8 cellular contexts compared by ENCODE assay signal in genomic region chr13:94617389-94618000, GRCh38. TPM values are rescaled to one million over a fixed set of nuclear protein-coding genes. Genes with fewer than 3 reads are reported as not detected.
A peak's percentile ranks its signal among the peaks of the same experiment; 100 is the strongest.
DNase-seq lines count a peak whose midpoint lies in the region; ATAC-seq and TF ChIP-seq lines count a peak whose summit lies in the region.

No MANE protein-coding gene starts in this region.

- ATAC-seq in heart left ventricle, result peak in 1 of 4 donors; percentile 60
- no peak for ATAC-seq in Right ventricle myocardium inferior
- ATAC-seq in HCT116, result peak; percentile 56; the same call in 1 of the 2 replicates
- ATAC-seq in naive B cell (ENCODE audit: low read depth in 2 of 2), result no peak
- no peak for ATAC-seq in omental fat pad (ENCODE audit: low FRiP score)

- intact Hi-C loops in heart left ventricle (cut with DNase I) (loop anchor here in 7 of 10 donors (1.0 to 5.0 kb wide), 4 partner anchors 180 to 183 kb away; no protein-coding TSS in a partner anchor), Right ventricle myocardium inferior (cut with DNase I) (loop anchor here (2.0 kb wide), 1 partner anchor 183 kb away; no protein-coding TSS in a partner anchor), HCT116 (cut with micrococcal nuclease) (loop anchor here (1.0 to 5.0 kb wide), 3 partner anchors 182 to 750 kb away; no protein-coding TSS in a partner anchor)

- no peak overlapping the region for H3K4me3 Mint-ChIP-seq in naive B cell

- H3K27ac ChIP-seq in heart left ventricle (no peak overlapping the region), HCT116 (ENCODE audit: low read depth, low read length) (no peak overlapping the region), coronary artery (no peak overlapping the region)

- H3K27me3 Mint-ChIP-seq in naive B cell, result no peaks in the 10 kb centered on the region

- peaks cover 4% of the 10 kb centered on the region; the same call in 1 of the 2 replicates for H4K20me1 ChIP-seq in HCT116 (ENCODE audit: insufficient read depth)

- H3K9me3 ChIP-seq in heart left ventricle (no peaks in the 10 kb centered on the region), HCT116 (ENCODE audit: control insufficient read depth in 1 of 2, insufficient read depth in 1 of 2, low read depth in 1 of 2, low read length in 2 of 2) (no peaks in the 10 kb centered on the region)

- 65 to 72% (median 68%) methylated on average over 4 of the region's 4 CpGs for whole genome bisulfite sequencing in heart left ventricle, 4 donors

- no peak overlapping the region for H2AFZ ChIP-seq in HCT116 (ENCODE audit: low read depth, low read length, poor library complexity, severe bottlenecking)

- H3K9me3 Mint-ChIP-seq in naive B cell, result no peaks in the 10 kb centered on the region

- no peak overlapping the region for H3K4me2 ChIP-seq in HCT116 (ENCODE audit: low read length)

- no peak for TF ChIP-seq POLR2A in heart left ventricle (IDR thresholded peaks at IDR 0.05)
- no peak for TF ChIP-seq POLR2A in HCT116 (IDR thresholded peaks at IDR 0.05; ENCODE audit: borderline replicate concordance, extremely low read depth, insufficient read depth, insufficient read length)

- DNase-seq in heart left ventricle (no peak), Right ventricle myocardium inferior (ENCODE audit: missing footprints) (no peak), HCT116 (ENCODE audit: low read depth, low spot score) (no peak), NCI-H82 treated with DMSO at 0.1 percent for 48 hours (lab: John Stamatoyannopoulos, UW; ENCODE audit: unreplicated experiment) (peak; percentile 52), coronary artery (ENCODE audit: low spot score) (no peak), naive B cell (peak; percentile 36), T1000 (lab: John Stamatoyannopoulos, UW) (no peak), omental fat pad (ENCODE audit: low spot score) (no peak)

- H3K36me3 ChIP-seq in heart left ventricle (peaks cover 0 to 71% (median 37%) of the 10 kb centered on the region in 9 donors), HCT116 (ENCODE audit: control insufficient read depth in 1 of 2, insufficient read depth in 2 of 2, low read length in 2 of 2) (no peaks in the 10 kb centered on the region; a peak in 1 of 4 replicates)

- TF ChIP-seq CTCF in heart left ventricle (IDR thresholded peaks at IDR 0.05) (peak; percentile 34 to 77 (median 68)), HCT116 (IDR thresholded peaks at IDR 0.05 in 2 of 3, conservative IDR thresholded peaks at IDR 0.05 in 1 of 3; ENCODE audit: borderline replicate concordance in 1 of 3, insufficient read depth in 1 of 3, low read depth in 2 of 3, low read length in 2 of 3) (peak; percentile 38 to 75 (median 50); a peak in 5 of 6 replicates), coronary artery (IDR thresholded peaks at IDR 0.05) (peak; percentile 25), omental fat pad (IDR thresholded peaks at IDR 0.05) (no peak)

- peaks cover 0 to 5% (median 0%) of the 10 kb centered on the region in 3 donors for H3K4me1 Mint-ChIP-seq in naive B cell

- H3K36me3 Mint-ChIP-seq in naive B cell, result peaks cover 0 to 7% of the 10 kb centered on the region in 2 donors

- peak; percentile 66 for TF ChIP-seq RAD21 in HCT116 (IDR thresholded peaks at IDR 0.05; ENCODE audit: low read depth)

- H3K4me1 ChIP-seq in heart left ventricle (peaks cover 0 to 5% (median 0%) of the 10 kb centered on the region in 12 donors), HCT116 (ENCODE audit: control insufficient read depth in 1 of 2, insufficient read depth in 2 of 2, low read length in 2 of 2) (no peaks in the 10 kb centered on the region)

- no peak overlapping the region for H3K27ac Mint-ChIP-seq in naive B cell

- no peaks in the 10 kb centered on the region for H3K9me2 ChIP-seq in HCT116 (ENCODE audit: insufficient read depth)

- H3K79me2 ChIP-seq in HCT116 (ENCODE audit: insufficient read depth, low read length), result no peaks in the 10 kb centered on the region; the same call in 1 of the 2 replicates

- no TSS peak for BruUV-seq in HCT116 (replicated peaks; lab: Mats Ljungman, UMichigan)

- H3K27me3 ChIP-seq in heart left ventricle (no peaks in the 10 kb centered on the region), HCT116 (ENCODE audit: insufficient read depth, low read length) (no peaks in the 10 kb centered on the region)

- no peak overlapping the region for H3K9ac ChIP-seq in HCT116 (ENCODE audit: low read length)

- POLR2A ChIA-PET in HCT116 (lab: Charles Lee), result interaction anchor here (0.7 kb wide), 1 partner anchor 202 kb away, joined by 3 read pairs; no protein-coding TSS in a partner anchor

- CTCF ChIA-PET in HCT116 (lab: Charles Lee), result interaction anchor here (0.7 to 7.4 kb wide), 15 partner anchors 9 to 787 kb away, joined by 3 to 110 read pairs (median 5); partner anchors contain the start of genes GPR180 and TGDS

- RAD21 ChIA-PET in HCT116 (lab: Charles Lee; ENCODE audit: low non-redundant PET in 1 of 2, low total read pairs in 2 of 2, uncharacterized antibody in 2 of 2, unreplicated experiment in 2 of 2), result interaction anchor here (0.6 to 2.4 kb wide), 4 partner anchors 181 to 192 kb away, joined by 3 to 7 read pairs (median 4); no protein-coding TSS in a partner anchor

- no peak overlapping the region for H3K4me3 ChIP-seq in heart left ventricle
- no peak overlapping the region for H3K4me3 ChIP-seq in HCT116 (replicated peaks in 1 of 2; ENCODE audit: low read depth in 1 of 2, low read length in 2 of 2)
- H3K4me3 ChIP-seq in coronary artery, result no peak overlapping the region

TF ChIP-seq in HCT116, 20 proteins besides CTCF, POLR2A, EP300 and RAD21:
- TF ChIP-seq POLR2AphosphoS5 (IDR thresholded peaks at IDR 0.05; ENCODE audit: low read depth, low read length) (no peak), SRF (IDR thresholded peaks at IDR 0.05; ENCODE audit: low read depth) (no peak), CEBPB (IDR thresholded peaks at IDR 0.05; ENCODE audit: low read depth) (no peak), YY1 (IDR thresholded peaks at IDR 0.05; ENCODE audit: extremely low read depth, insufficient replicate concordance, low read depth, low read length) (no peak)
TF ChIP-seq in HCT116: peak in this region for 0.

RNA-seq across cellular contexts. Expression of gene GPR180, which starts 15.8 kb away (rescaled TPM):
- 1 to 10 TPM; 2.1 to 6.4 (median 3.8) TPM for total RNA-seq in heart left ventricle
- 1 to 10 TPM in 1 of 2 donors, under 1 TPM in 1; 0.99 to 2.9 TPM for polyA plus RNA-seq in heart left ventricle
- 5.7 TPM for total RNA-seq in Right ventricle myocardium inferior
- total RNA-seq in HCT116 (2021; ENCODE audit: unreplicated experiment), result 6.4 TPM
- 1.7 TPM in 2 replicates for polyA plus RNA-seq in HCT116 (2012)
- polyA plus RNA-seq in naive B cell (ENCODE audit: low read depth in 6 of 6), result 1 to 10 TPM; 1.1 to 2.7 (median 1.7) TPM
- 10 to 100 TPM in 2 of 4 donors, 1 to 10 TPM in 2; 5.3 to 33.4 (median 12.9) TPM for total RNA-seq in omental fat pad

RNA-seq across cellular contexts. Expression of gene TGDS, which starts 21.5 kb away (rescaled TPM):
- total RNA-seq in heart left ventricle (1 to 10 TPM; 3.2 to 6.7 (median 5.3) TPM), Right ventricle myocardium inferior (5.2 TPM), HCT116 (2021; ENCODE audit: unreplicated experiment) (16.9 TPM), omental fat pad (10 to 100 TPM; 10.7 to 21.3 (median 13.7) TPM)
- polyA plus RNA-seq in heart left ventricle (1 to 10 TPM; 3.7 to 4.3 TPM), naive B cell (ENCODE audit: low read depth in 6 of 6) (10 to 100 TPM; 10.0 to 16.8 (median 12.0) TPM)
- polyA plus RNA-seq in HCT116 (2012), result 8.6 and 10.8 TPM in 2 replicates

Comparison
In these comparisons a context has a peak if more than half of its experiments do, and no peak if none do; other contexts are left out.
1. DNase-seq: peak in NCI-H82 treated with DMSO at 0.1 percent for 48 hours (single experiment) and naive B cell (single experiment); none in heart left ventricle (0 of 5), Right ventricle myocardium inferior (single experiment), HCT116 (single experiment), coronary artery (single experiment), T1000 (single experiment) and omental fat pad (single experiment).
2. CTCF ChIP-seq: peak in heart left ventricle (12 of 12), HCT116 (3 of 3) and coronary artery (single experiment); none in omental fat pad (0 of 3).